14 cellular contexts compared by ENCODE assay signal in genomic region chr18:34921811-34922385, GRCh38.
DNase-seq lines count a peak whose midpoint lies in the region; ATAC-seq and TF ChIP-seq lines count a peak whose summit lies in the region.
"Had no signal": no experiment of that assay in that cellular context is flagged by ENCODE, and none has a peak within 500 bp of the region (broad histone marks: within the 10 kb centered on the region; RNA-seq: fewer than 3 reads in every experiment).

No MANE protein-coding gene starts in this region.

- no peaks in the 10 kb centered on the region for H3K79me2 ChIP-seq in mesendoderm (ENCODE audit: control insufficient read depth, insufficient read depth, low read length)

- H4K8ac ChIP-seq in mesendoderm (ENCODE audit: low read depth, low read length): no peak overlapping the region

- no peak overlapping the region for H2AK5ac ChIP-seq in mesendoderm (ENCODE audit: low read length)

- no peak overlapping the region for H2BK120ac ChIP-seq in mesendoderm (ENCODE audit: low read depth, low read length)

- H3K4me1 Mint-ChIP-seq in progenitor cell of endocrine pancreas (ENCODE audit: low read depth): peaks cover 2% of the 10 kb centered on the region
- H3K4me1 Mint-ChIP-seq: CD4-positive, CD25-positive, alpha-beta regulatory T cell; CD8-positive, alpha-beta memory T cell had no signal

- no peaks in the 10 kb centered on the region for H3K36me3 ChIP-seq in mesendoderm (ENCODE audit: control insufficient read depth, insufficient read depth, low read length)
- H3K36me3 ChIP-seq in subcutaneous abdominal adipose tissue (ENCODE audit: control insufficient read depth in 5 of 5, insufficient read depth in 5 of 5, low read length in 5 of 5): no peaks in the 10 kb centered on the region
- H3K36me3 ChIP-seq in H7 (replicated peaks; ENCODE audit: control insufficient read depth, insufficient read depth, low read length): no peaks in the 10 kb centered on the region
- H3K36me3 ChIP-seq: BE2C had no signal

- no peak overlapping the region for H3K27ac Mint-ChIP-seq in progenitor cell of endocrine pancreas
- H3K27ac Mint-ChIP-seq: CD4-positive, CD25-positive, alpha-beta regulatory T cell; CD8-positive, alpha-beta memory T cell; H9 had no signal

- no peak overlapping the region for H3K18ac ChIP-seq in mesendoderm (ENCODE audit: low read length)

- H2BK15ac ChIP-seq in mesendoderm (replicated peaks; ENCODE audit: low read depth): no peak overlapping the region

- H3K4ac ChIP-seq in mesendoderm (ENCODE audit: low read depth, low read length): no peak overlapping the region

- no peak overlapping the region for H3K56ac ChIP-seq in mesendoderm (ENCODE audit: low read length)

- WGBS in mesendoderm (ENCODE audit: extremely low coverage, insufficient coverage, low lambda C conversion rate): no CpG with 5 or more reads among the region's 2 CpGs

- H3K9me3 Mint-ChIP-seq in progenitor cell of endocrine pancreas (ENCODE audit: low read depth): no peaks in the 10 kb centered on the region
- H3K9me3 Mint-ChIP-seq: CD8-positive, alpha-beta memory T cell; H9 had no signal

- no peak overlapping the region for H3K4me3 ChIP-seq in mesendoderm (ENCODE audit: low read length)
- no peak overlapping the region for H3K4me3 ChIP-seq in subcutaneous abdominal adipose tissue (ENCODE audit: low read depth in 1 of 5, low read length in 5 of 5)
- H3K4me3 ChIP-seq in H7 (ENCODE audit: insufficient read depth, low read depth, low read length): no peak overlapping the region

- H3K4me1 ChIP-seq in mesendoderm (ENCODE audit: control insufficient read depth, low read depth, low read length) (no peaks in the 10 kb centered on the region), subcutaneous abdominal adipose tissue (ENCODE audit: control insufficient read depth in 5 of 5, insufficient read depth in 5 of 5, low read length in 5 of 5) (peaks cover 0 to 18% (median 0%) of the 10 kb centered on the region in 5 donors)
- H3K4me1 ChIP-seq: BE2C had no signal

- no peaks in the 10 kb centered on the region for H3K79me1 ChIP-seq in mesendoderm (ENCODE audit: low read length)

- H4K5ac ChIP-seq in mesendoderm (ENCODE audit: low read length): no peak overlapping the region

- H3K9ac ChIP-seq in mesendoderm (ENCODE audit: low read length): no peak overlapping the region
- peak overlapping the region in 1 of 5 donors; percentile 40 for H3K9ac ChIP-seq in subcutaneous abdominal adipose tissue (ENCODE audit: low read length in 5 of 5)

- H3K9me3 ChIP-seq in subcutaneous abdominal adipose tissue (ENCODE audit: control insufficient read depth in 5 of 5, low read length in 5 of 5): no peaks in the 10 kb centered on the region
- H3K9me3 ChIP-seq: BE2C had no signal

- peak; percentile 9 for DNase-seq in NCI-H226
- DNase-seq in astrocyte of the hippocampus (ENCODE audit: low read depth, low spot score): peak; percentile 36
- DNase-seq in mesendoderm: peak; percentile 56
- no peak for DNase-seq in H7
- no peak for DNase-seq in progenitor cell of endocrine pancreas (ENCODE audit: low spot score, unreplicated experiment)
- DNase-seq: ACHN; BE2C; CD4-positive, CD25-positive, alpha-beta regulatory T cell; CD8-positive, alpha-beta memory T cell; COR-L47; GOT3; H9 had no signal

- no peaks in the 10 kb centered on the region for H3K27me3 ChIP-seq in mesendoderm (ENCODE audit: insufficient read depth, low read length, poor library complexity)
- H3K27me3 ChIP-seq in subcutaneous abdominal adipose tissue (ENCODE audit: control insufficient read depth in 5 of 5, insufficient read depth in 4 of 5, low read length in 5 of 5): no peaks in the 10 kb centered on the region
- no peaks in the 10 kb centered on the region for H3K27me3 ChIP-seq in H7 (ENCODE audit: control insufficient read depth, insufficient read depth, low read length)
- H3K27me3 ChIP-seq: BE2C had no signal

- H3K4me3 Mint-ChIP-seq in progenitor cell of endocrine pancreas (ENCODE audit: low read depth): no peak overlapping the region
- H3K4me3 Mint-ChIP-seq: CD4-positive, CD25-positive, alpha-beta regulatory T cell; CD8-positive, alpha-beta memory T cell; H9 had no signal

- no peak for TF ChIP-seq CTCF in progenitor cell of endocrine pancreas (IDR thresholded peaks at IDR 0.05; ENCODE audit: unreplicated experiment)

- H3K27ac ChIP-seq in mesendoderm (ENCODE audit: low read depth, low read length) (no peak overlapping the region), subcutaneous abdominal adipose tissue (ENCODE audit: low read depth, low read length) (peak overlapping the region; percentile 39)

- H3K23ac ChIP-seq in mesendoderm (ENCODE audit: low read length): no peak overlapping the region

- H2BK5ac ChIP-seq in mesendoderm (ENCODE audit: low read length): no peak overlapping the region

- no peak overlapping the region for H3K4me2 ChIP-seq in mesendoderm (ENCODE audit: low read length)

- no peaks in the 10 kb centered on the region for H3K36me3 Mint-ChIP-seq in progenitor cell of endocrine pancreas (ENCODE audit: insufficient read depth)
- H3K36me3 Mint-ChIP-seq: CD4-positive, CD25-positive, alpha-beta regulatory T cell; CD8-positive, alpha-beta memory T cell had no signal

- H3K27me3 Mint-ChIP-seq in progenitor cell of endocrine pancreas: no peaks in the 10 kb centered on the region

- no peak for ATAC-seq in GM19452 (IDR thresholded peaks at IDR 0.05; ENCODE audit: unreplicated experiment)

Comparison
In these comparisons a context has a peak if more than half of its experiments do, and no peak if none do; other contexts are left out.
1. DNase-seq: peak in NCI-H226 (single experiment), astrocyte of the hippocampus (single experiment) and mesendoderm (single experiment); none in H7 (single experiment) and progenitor cell of endocrine pancreas (single experiment).